In the genomic region with DNA sequence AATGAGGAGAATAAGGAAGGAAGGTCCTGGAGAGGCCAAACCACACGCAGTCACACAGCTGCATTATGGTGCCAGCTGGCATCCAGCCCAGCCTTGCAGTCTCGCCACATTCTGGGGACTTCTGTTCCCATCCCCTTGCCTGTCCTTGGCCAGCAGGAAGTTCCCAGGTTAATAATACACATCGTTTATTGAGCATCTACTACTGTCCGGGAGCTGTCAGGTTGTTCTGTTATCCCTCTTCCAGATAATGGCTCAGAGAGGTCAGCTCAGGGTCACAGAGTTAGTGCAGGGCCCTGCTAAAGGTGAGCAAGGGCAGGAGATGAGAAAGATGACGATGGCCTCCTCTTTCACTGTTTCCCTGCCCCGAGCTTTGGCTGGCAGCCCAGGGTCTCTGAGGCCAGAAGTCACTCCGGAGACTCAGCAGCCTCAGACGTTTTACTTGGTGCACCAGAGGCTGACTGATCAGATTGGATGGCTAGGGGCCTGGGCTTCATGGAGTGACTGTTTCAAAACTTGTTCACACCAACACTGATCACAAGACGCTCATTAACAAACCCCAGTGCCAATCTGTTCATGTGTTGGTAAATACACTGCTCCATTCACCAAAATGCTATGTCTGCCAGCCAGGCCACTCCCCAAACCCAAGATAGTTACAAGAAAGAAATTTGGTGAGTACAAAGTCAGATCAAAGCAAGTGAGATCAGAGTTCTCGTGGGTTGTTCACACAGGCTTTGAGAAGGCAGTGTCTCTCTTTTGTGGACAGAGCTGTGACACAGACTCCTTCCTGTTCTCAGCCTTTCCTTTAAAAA, we compare ENCODE assay signal across 9 cellular contexts.
DNase-seq lines count a peak whose midpoint lies in the region; ATAC-seq and TF ChIP-seq lines count a peak whose summit lies in the region.
"Had no signal": no experiment of that assay in that cellular context is flagged by ENCODE, and none has a peak within 500 bp of the region (broad histone marks: within the 10 kb centered on the region; RNA-seq: fewer than 3 reads in every experiment).

No MANE protein-coding gene starts in this region.

- DNase-seq in activated CD8-positive, alpha-beta memory T cell treated with anti-CD3 and anti-CD28 coated beads, Interleukin-2, amount 50 U/mL, for 1 hour (ENCODE audit: extremely low read depth): peak; percentile 59
- no peak for DNase-seq in activated CD8-positive, alpha-beta memory T cell treated with anti-CD3 and anti-CD28 coated beads for 24 hours
- DNase-seq in SK-MEL-5 (ENCODE audit: low read depth, low spot score): peak; percentile 35
- DNase-seq in dermis microvascular lymphatic vessel endothelial cell (ENCODE audit: low read depth in 2 of 2): peak; percentile 26 to 88
- DNase-seq in naive thymus-derived CD8-positive, alpha-beta T cell: peak in 9 of 10 donors; percentile 42 to 93 (median 81)
- no peak for DNase-seq in cerebellar cortex (ENCODE audit: low spot score)

- in situ Hi-C loops in SK-MEL-5 (cut with HindIII; ENCODE audit: low pct_unique_long_range_greater_than_20kb, low sequenced_read_pairs): no loop called here

- H3K27me3 Mint-ChIP-seq in naive thymus-derived CD8-positive, alpha-beta T cell: peaks cover 2 to 35% (median 6%) of the 10 kb centered on the region in 5 donors

- H3K36me3 Mint-ChIP-seq in naive thymus-derived CD8-positive, alpha-beta T cell: no peaks in the 10 kb centered on the region

- H3K4me3 Mint-ChIP-seq in naive thymus-derived CD8-positive, alpha-beta T cell: peak overlapping the region; percentile 37 to 74 (median 66)
- H3K4me3 Mint-ChIP-seq: nephron had no signal

- H3K27ac Mint-ChIP-seq in naive thymus-derived CD8-positive, alpha-beta T cell: peak overlapping the region in 9 of 10 donors; percentile 4 to 94 (median 79)
- H3K27ac Mint-ChIP-seq: nephron had no signal

- POLR2A ChIA-PET in naive thymus-derived CD8-positive, alpha-beta T cell (lab: Charles Lee): interaction anchor here (0.6 to 1.2 kb wide), 6 partner anchors 12 to 1337 kb away, joined by 3 to 4 read pairs (median 3); no protein-coding TSS in a partner anchor

- TF ChIP-seq POLR2A in GM18505 (IDR thresholded peaks at IDR 0.05; ENCODE audit: borderline replicate concordance, extremely low read depth, insufficient read depth, insufficient read length): no peak

- peak; percentile 97 for ATAC-seq in naive thymus-derived CD8-positive, alpha-beta T cell
- no peak for ATAC-seq in GM18505 (IDR thresholded peaks at IDR 0.05; ENCODE audit: unreplicated experiment)
- no peak for ATAC-seq in GM21526 (IDR thresholded peaks at IDR 0.05; ENCODE audit: low FRiP score, unreplicated experiment)

- peaks cover 15 to 36% (median 27%) of the 10 kb centered on the region in 4 donors for H3K4me1 Mint-ChIP-seq in naive thymus-derived CD8-positive, alpha-beta T cell

- H3K9me3 Mint-ChIP-seq in naive thymus-derived CD8-positive, alpha-beta T cell: peaks cover 0 to 2% (median 0%) of the 10 kb centered on the region in 9 donors
- H3K9me3 Mint-ChIP-seq: nephron had no signal

Comparison
In these comparisons a context has a peak if more than half of its experiments do, and no peak if none do; other contexts are left out.
1. DNase-seq: peak in activated CD8-positive, alpha-beta memory T cell treated with anti-CD3 and anti-CD28 coated beads, Interleukin-2, amount 50 U/mL, for 1 hour (single experiment), SK-MEL-5 (single experiment), dermis microvascular lymphatic vessel endothelial cell (2 of 2) and naive thymus-derived CD8-positive, alpha-beta T cell (9 of 10); none in activated CD8-positive, alpha-beta memory T cell treated with anti-CD3 and anti-CD28 coated beads for 24 hours (single experiment) and cerebellar cortex (single experiment).
2. ATAC-seq: peak in naive thymus-derived CD8-positive, alpha-beta T cell (2 of 2); none in GM18505 (single experiment) and GM21526 (single experiment).